9 cellular contexts compared by ENCODE assay signal in genomic region chr4:164949448-164950118, GRCh38. TPM values are rescaled to one million over a fixed set of nuclear protein-coding genes. Genes with fewer than 3 reads are reported as not detected.
DNase-seq lines count a peak whose midpoint lies in the region; ATAC-seq, FAIRE-seq and TF ChIP-seq lines count a peak whose summit lies in the region.
"Had no signal": no experiment of that assay in that cellular context is flagged by ENCODE, and none has a peak within 500 bp of the region (broad histone marks: within the 10 kb centered on the region; RNA-seq: fewer than 3 reads in every experiment).

No MANE protein-coding gene starts in this region.

- H2AFZ ChIP-seq in K562 (ENCODE audit: low read depth, low read length) (no peak overlapping the region), osteoblast (ENCODE audit: low read length) (no peak overlapping the region)

- TF ChIP-seq POLR2A in K562 (conservative IDR thresholded peaks at IDR 0.05), result no peak

- H3K4me2 ChIP-seq in K562 (ENCODE audit: insufficient read depth, low read length) (no peak overlapping the region), osteoblast (ENCODE audit: insufficient read depth, low read length) (no peak overlapping the region)

- no TSS peak for BruUV-seq in K562 (replicated peaks; lab: Mats Ljungman, UMichigan)

- H3K9me1 ChIP-seq in K562 (ENCODE audit: control insufficient read depth, insufficient read depth, low read length), result no peaks in the 10 kb centered on the region

- no peak for FAIRE-seq in K562 (lab: Jason Lieb, UNC)

- H3K4me1 ChIP-seq in K562 (replicated peaks in 1 of 2; ENCODE audit: control insufficient read depth in 2 of 2, insufficient read depth in 2 of 2, low read length in 2 of 2) (no peaks in the 10 kb centered on the region), osteoblast (ENCODE audit: insufficient read depth, low read length) (no peaks in the 10 kb centered on the region)

- peaks cover 0 to 14% of the 10 kb centered on the region in 2 experiments; a peak in 2 of 5 replicates for H3K27me3 ChIP-seq in K562 (ENCODE audit: control insufficient read depth in 2 of 2, insufficient read depth in 2 of 2, low read length in 2 of 2)
- H3K27me3 ChIP-seq in osteoblast (ENCODE audit: insufficient read depth, low read length), result no peaks in the 10 kb centered on the region

- no peak for TF ChIP-seq RAD21 in K562 (CRISPR knock-in tag; conservative IDR thresholded peaks at IDR 0.05 in 1 of 2, IDR thresholded peaks at IDR 0.05 in 1 of 2)

- POLR2A ChIA-PET in K562 (lab: Yijun Ruan, JAX), result no interaction called here

- H4K20me1 ChIP-seq in K562 (replicated peaks; ENCODE audit: control insufficient read depth, insufficient read depth, low read length), result no peaks in the 10 kb centered on the region
- no peaks in the 10 kb centered on the region for H4K20me1 ChIP-seq in osteoblast (ENCODE audit: insufficient read depth, low read length)

- TF ChIP-seq CTCF in K562 (IDR thresholded peaks at IDR 0.05 in 2 of 3, conservative IDR thresholded peaks at IDR 0.05 in 1 of 3; ENCODE audit: insufficient read depth in 2 of 3, low read depth in 1 of 3, low read length in 3 of 3), result 0 out of 6 replicates have a peak, but pooled peaks of 2 of the 3 experiments have one; percentile 2 to 31
- peak; percentile 9 for TF ChIP-seq CTCF in osteoblast (IDR thresholded peaks at IDR 0.05; ENCODE audit: extremely low read depth, low read depth, low read length)

- no peaks in the 10 kb centered on the region for H3K79me2 ChIP-seq in K562 (ENCODE audit: control insufficient read depth, insufficient read depth, low read length)
- H3K79me2 ChIP-seq in osteoblast (ENCODE audit: insufficient read depth, low read length), result no peaks in the 10 kb centered on the region

- intact Hi-C loops in K562 (cut with micrococcal nuclease), result no loop called here

- peak; percentile 42 for ATAC-seq in GM18511 (IDR thresholded peaks at IDR 0.05; ENCODE audit: unreplicated experiment)
- ATAC-seq in HG02870 (IDR thresholded peaks at IDR 0.05; ENCODE audit: unreplicated experiment), result peak; percentile 36
- ATAC-seq in K562, result no peak

- CTCF ChIA-PET in K562 (lab: Yijun Ruan, JAX; ENCODE audit: low intra/inter-chr PET ratio), result no interaction called here

- DNase-seq in K562 (ENCODE audit: extremely low read depth in 1 of 4, low spot score in 3 of 4) (no peak), osteoblast (ENCODE audit: insufficient read length, low spot score, missing footprints) (no peak), MV-4-11 (lab: John Stamatoyannopoulos, UW) (no peak), NCI-H146 (lab: John Stamatoyannopoulos, UW) (no peak), NCI-H2081 treated with DMSO at 0.1 percent for 48 hours (lab: John Stamatoyannopoulos, UW) (no peak)
- DNase-seq: NCI-H2029 had no signal

- WGBS in K562 (ENCODE audit: insufficient coverage, low coverage, missing lambda C conversion rate), result 10% methylated on average over 1 of the region's 1 CpG

- H3K36me3 ChIP-seq in K562 (ENCODE audit: control insufficient read depth, insufficient read depth, low read length) (no peaks in the 10 kb centered on the region), osteoblast (ENCODE audit: insufficient read depth, low read length) (no peaks in the 10 kb centered on the region)

- H3K9me3 ChIP-seq in K562 (replicated peaks; ENCODE audit: control insufficient read depth, insufficient read depth, low read depth, low read length) (no peaks in the 10 kb centered on the region), osteoblast (ENCODE audit: low read depth, low read length) (no peaks in the 10 kb centered on the region)

- TF ChIP-seq EP300 in K562 (IDR thresholded peaks at IDR 0.05; ENCODE audit: low read length), result no peak

- H3K27ac ChIP-seq in K562 (ENCODE audit: extremely low read depth, low read depth, low read length), result no peak overlapping the region
- H3K27ac ChIP-seq in osteoblast (ENCODE audit: low read depth, low read length), result no peak overlapping the region

- no peak overlapping the region for H3K9ac ChIP-seq in K562 (ENCODE audit: insufficient read depth in 1 of 2, low read depth in 2 of 2, low read length in 2 of 2)

- H3K4me3 ChIP-seq in K562 (no peak overlapping the region), osteoblast (ENCODE audit: insufficient read depth, low read length) (no peak overlapping the region)
- H3K4me3 ChIP-seq: lung had no signal

- in situ Hi-C loops in K562 (cut with MboI), result no loop called here

TF ChIP-seq in K562, 482 proteins besides CTCF, POLR2A, EP300 and RAD21:
- TF ChIP-seq ZSCAN29 (IDR thresholded peaks at IDR 0.05) (no peak), ZNF280B (CRISPR knock-in tag; IDR thresholded peaks at IDR 0.05) (no peak), PTRF (tag; IDR thresholded peaks at IDR 0.05) (no peak), ZNF436 (CRISPR knock-in tag; IDR thresholded peaks at IDR 0.05) (no peak), ETV5 (CRISPR knock-in tag; IDR thresholded peaks at IDR 0.05; ENCODE audit: low read depth) (no peak), NR0B1 (IDR thresholded peaks at IDR 0.05; ENCODE audit: partially characterized antibody) (no peak), MYNN (IDR thresholded peaks at IDR 0.05) (no peak), MYNN (CRISPR knock-in tag; IDR thresholded peaks at IDR 0.05) (no peak), ZNF766 (CRISPR knock-in tag; conservative IDR thresholded peaks at IDR 0.05) (no peak), GTF2A2 (tag; IDR thresholded peaks at IDR 0.05) (no peak), FOXP1 (CRISPR knock-in tag; IDR thresholded peaks at IDR 0.05) (no peak), JUND (IDR thresholded peaks at IDR 0.05; ENCODE audit: borderline replicate concordance, low read depth, low read length) (no peak), JUND (tag; IDR thresholded peaks at IDR 0.05; ENCODE audit: borderline replicate concordance, low read depth, low read length) (no peak), SAP30 (IDR thresholded peaks at IDR 0.05; ENCODE audit: borderline replicate concordance, insufficient read depth, low read depth, low read length, poor library complexity, severe bottlenecking) (no peak), HOXB6 (CRISPR knock-in tag; IDR thresholded peaks at IDR 0.05; ENCODE audit: borderline replicate concordance) (no peak), SMARCA4 (IDR thresholded peaks at IDR 0.05) (no peak)

RNA-seq across cellular contexts. Expression of gene TRIM61, which starts 27.9 kb away (rescaled TPM):
- total RNA-seq in K562 (2011; cell fraction: chromatin; rRNA removed; ENCODE audit: low replicate concordance), result not detected in 2 replicates
- total RNA-seq in K562 (2011; cell fraction: nucleolus; rRNA removed), result not detected in 2 replicates
- not detected in 2 replicates for total RNA-seq in K562 (2011; cell fraction: nucleoplasm; rRNA removed)
- total RNA-seq in K562 (2014; rRNA removed), result 0.41 TPM in 1 of 2 replicates, not detected in the other
- 0.41 and 0.51 TPM in 2 replicates for total RNA-seq in K562 (2014; rRNA removed; fragmentation: Illumina TruSeq; extraction: Trizol)
- 0.29 and 0.57 TPM in 2 replicates for total RNA-seq in K562 (2015; rRNA removed; fragmentation: Illumina TruSeq; extraction: Trizol)
- total RNA-seq in K562 (2021), result 0.42 and 0.87 TPM in 2 replicates
- polyA plus RNA-seq in K562 (2011; rRNA removed), result 0.07 TPM in 1 of 2 replicates, not detected in the other
- polyA plus RNA-seq in K562 (2011; cell fraction: cytosol; rRNA removed), result 0.06 TPM in 1 of 2 replicates, not detected in the other
- polyA plus RNA-seq in K562 (2011; cell fraction: nucleus; rRNA removed), result not detected in 2 replicates
- 0.60 and 0.75 TPM in 2 replicates for polyA plus RNA-seq in K562 (2012)
- 0.46 and 0.72 TPM in 2 replicates for polyA plus RNA-seq in K562 (2014; fragmentation: Illumina TruSeq; extraction: Trizol)
- under 1 TPM; 0.80 to 0.92 TPM for polyA plus RNA-seq in K562 (2014; fragmentation: Nextera tagmentation; extraction: Ambion mirVana)
- 0.18 and 0.24 TPM in 2 replicates for polyA plus RNA-seq in K562 (2014; rRNA removed)
- polyA minus RNA-seq in K562 (2011; rRNA and poly(A)+ RNA removed), result 0.46 TPM in 1 of 2 replicates, not detected in the other
- not detected in 2 replicates for polyA minus RNA-seq in K562 (2011; cell fraction: cytosol; rRNA and poly(A)+ RNA removed)
- 0.33 TPM in 1 of 2 replicates, not detected in the other for polyA minus RNA-seq in K562 (2011; cell fraction: nucleus; rRNA and poly(A)+ RNA removed)
- total RNA-seq in osteoblast, result 3.8 and 4.7 TPM in 2 replicates
